19 cellular contexts compared by ENCODE assay signal in genomic region chr7:28086198-28086597, GRCh38.
DNase-seq lines count a peak whose midpoint lies in the region; ATAC-seq and TF ChIP-seq lines count a peak whose summit lies in the region.
"Had no signal": no experiment of that assay in that cellular context is flagged by ENCODE, and none has a peak within 500 bp of the region (broad histone marks: within the 10 kb centered on the region; RNA-seq: fewer than 3 reads in every experiment).

No MANE protein-coding gene starts in this region.

- peak overlapping the region in 1 of 2 donors; percentile 43 for H3K4me3 Mint-ChIP-seq in CD14-positive monocyte
- peak overlapping the region; percentile 4 for H3K4me3 Mint-ChIP-seq in memory B cell
- H3K4me3 Mint-ChIP-seq: activated CD4-positive, alpha-beta T cell treated with anti-CD3 and anti-CD28 coated beads for 36 hours; activated naive CD4-positive, alpha-beta T cell treated with anti-CD3 and anti-CD28 coated beads for 36 hours; activated T-cell treated with anti-CD3 and anti-CD28 coated beads, Interleukin-2, amount 50 U/mL, for 72 hours had no signal

- POLR2A ChIA-PET in HEK293T (lab: Yijun Ruan, JAX) = no interaction called here

- peak overlapping the region; percentile 40 to 89 (median 79) for H3K27ac Mint-ChIP-seq in CD14-positive monocyte
- no peak overlapping the region for H3K27ac Mint-ChIP-seq in memory B cell
- H3K27ac Mint-ChIP-seq: activated CD4-positive, alpha-beta T cell treated with anti-CD3 and anti-CD28 coated beads for 36 hours; activated naive CD4-positive, alpha-beta T cell treated with anti-CD3 and anti-CD28 coated beads for 36 hours; activated T-cell treated with anti-CD3 and anti-CD28 coated beads, Interleukin-2, amount 50 U/mL, for 72 hours had no signal

- CTCF ChIA-PET in HEK293T (lab: Yijun Ruan, JAX) = interaction anchor here (0.7 to 2.9 kb wide), 3 partner anchors 8 to 24 kb away, joined by 3 to 11 read pairs (median 5); no protein-coding TSS in a partner anchor

- H3K9me3 ChIP-seq in effector memory CD4-positive, alpha-beta T cell (ENCODE audit: control insufficient read depth, low read length) = no peaks in the 10 kb centered on the region
- H3K9me3 ChIP-seq: thyroid gland had no signal

- TF ChIP-seq CTCF in CD14-positive monocyte (IDR thresholded peaks at IDR 0.05) = no peak

- H3K27me3 Mint-ChIP-seq in CD14-positive monocyte (ENCODE audit: low read depth in 3 of 3) (peaks cover 0 to 4% (median 1%) of the 10 kb centered on the region in 3 donors), memory B cell (no peaks in the 10 kb centered on the region)
- H3K27me3 Mint-ChIP-seq: activated CD4-positive, alpha-beta T cell treated with anti-CD3 and anti-CD28 coated beads for 36 hours had no signal

- H3K9me3 Mint-ChIP-seq in CD14-positive monocyte (peaks cover 0 to 2% (median 0%) of the 10 kb centered on the region in 7 donors), memory B cell (peaks cover 2% of the 10 kb centered on the region)
- H3K9me3 Mint-ChIP-seq: activated naive CD4-positive, alpha-beta T cell treated with anti-CD3 and anti-CD28 coated beads for 36 hours; activated T-cell treated with anti-CD3 and anti-CD28 coated beads, Interleukin-2, amount 50 U/mL, for 72 hours had no signal

- no peaks in the 10 kb centered on the region for H3K36me3 ChIP-seq in effector memory CD4-positive, alpha-beta T cell (ENCODE audit: control insufficient read depth, insufficient read depth, low read length)
- H3K36me3 ChIP-seq: thyroid gland had no signal

- ATAC-seq in memory B cell (ENCODE audit: low read depth) = peak; percentile 96
- ATAC-seq in HG03097 (IDR thresholded peaks at IDR 0.05; ENCODE audit: low FRiP score, unreplicated experiment) = no peak
- ATAC-seq: activated CD4-positive, alpha-beta T cell treated with anti-CD3 and anti-CD28 coated beads for 36 hours; activated T-cell treated with anti-CD3 and anti-CD28 coated beads, Interleukin-2, amount 50 U/mL, for 72 hours had no signal

- DNase-seq in CD14-positive monocyte (ENCODE audit: low spot score) = no peak
- DNase-seq in HEK293T (ENCODE audit: extremely low spot score) = no peak
- DNase-seq in NCI-H1417 treated with DMSO at 0.1 percent for 48 hours (lab: John Stamatoyannopoulos, UW) = peak; percentile 58
- DNase-seq in memory B cell (ENCODE audit: low spot score in 2 of 2) = no peak
- DNase-seq in DMS 273 (lab: John Stamatoyannopoulos, UW; ENCODE audit: unreplicated experiment) = no peak
- no peak for DNase-seq in effector memory CD4-positive, alpha-beta T cell
- DNase-seq: activated CD4-positive, alpha-beta T cell treated with anti-CD3 and anti-CD28 coated beads for 36 hours; activated naive CD4-positive, alpha-beta T cell treated with anti-CD3 and anti-CD28 coated beads for 36 hours; activated T-cell treated with anti-CD3 and anti-CD28 coated beads, Interleukin-2, amount 50 U/mL, for 72 hours; amniotic stem cell; HCEC 1CT; NCI-H1694; NCI-H774; stimulated activated CD4-positive, alpha-beta T cell treated with anti-CD3 and anti-CD28 coated beads, Interleukin-2, amount 100 ng/mL, for 48 hours; stimulated activated naive CD4-positive, alpha-beta T cell treated with Interleukin-2 at 50 U/mL for 16 hours; thyroid gland had no signal

- no peak overlapping the region for H3K27ac ChIP-seq in effector memory CD4-positive, alpha-beta T cell (ENCODE audit: insufficient read depth, low read length, poor library complexity, severe bottlenecking)
- H3K27ac ChIP-seq: thyroid gland had no signal

- H3K27me3 ChIP-seq in effector memory CD4-positive, alpha-beta T cell (replicated peaks; ENCODE audit: control insufficient read depth, insufficient read depth, low read length, poor library complexity, severe bottlenecking) = no peaks in the 10 kb centered on the region
- H3K27me3 ChIP-seq: thyroid gland had no signal

- H3K4me1 ChIP-seq in effector memory CD4-positive, alpha-beta T cell (ENCODE audit: control insufficient read depth, insufficient read depth, low read length, poor library complexity, severe bottlenecking) = no peaks in the 10 kb centered on the region

- H3K4me3 ChIP-seq in effector memory CD4-positive, alpha-beta T cell (ENCODE audit: insufficient read depth, low read depth, low read length, poor library complexity, severe bottlenecking) = no peak overlapping the region
- H3K4me3 ChIP-seq: lung, smooth muscle cell, thyroid gland had no signal

- H3K4me1 Mint-ChIP-seq in CD14-positive monocyte (peaks cover 88% of the 10 kb centered on the region), memory B cell (peaks cover 40% of the 10 kb centered on the region)

- intact Hi-C loops in CD14-positive monocyte (cut with micrococcal nuclease) = no loop called here

- H3K36me3 Mint-ChIP-seq in CD14-positive monocyte (peaks cover 0 to 7% of the 10 kb centered on the region in 2 donors), memory B cell (peaks cover 3% of the 10 kb centered on the region)

TF ChIP-seq in HEK293T, 16 proteins besides CTCF, POLR2A, EP300 and RAD21:
- TF ChIP-seq PKNOX1 (IDR thresholded peaks at IDR 0.05) (peak; percentile 79), ZNF384 (IDR thresholded peaks at IDR 0.05) (no peak), CTBP1 (IDR thresholded peaks at IDR 0.05; ENCODE audit: borderline replicate concordance) (no peak), LEF1 (IDR thresholded peaks at IDR 0.05; ENCODE audit: borderline replicate concordance) (no peak)
